In genomic region chr14:22822017-22822618, GRCh38 we compare ENCODE assay signal across 6 cellular contexts. TPM values are rescaled to one million over a fixed set of nuclear protein-coding genes. Genes with fewer than 3 reads are reported as not detected.
A peak's percentile ranks its signal among the peaks of the same experiment; 100 is the strongest.
DNase-seq lines count a peak whose midpoint lies in the region; ATAC-seq, FAIRE-seq and TF ChIP-seq lines count a peak whose summit lies in the region.

No MANE protein-coding gene starts in this region.

- H3K27me3 ChIP-seq in A673 (replicated peaks; ENCODE audit: insufficient read depth, low read depth, low read length, poor library complexity) (no peaks in the 10 kb centered on the region), HepG2 (ENCODE audit: control insufficient read depth in 1 of 2, insufficient read depth in 2 of 2, low read length in 2 of 2) (0 out of 5 replicates have a peak, but pooled peaks cover 0 to 3% of the 10 kb centered on the region in 2 experiments), WERI-Rb-1 (ENCODE audit: insufficient read depth, low read depth, severe bottlenecking) (no peaks in the 10 kb centered on the region)

- H3K9ac ChIP-seq in HepG2 (ENCODE audit: insufficient read depth, low read depth, low read length): no peak overlapping the region

- DNase-seq in A673 (ENCODE audit: low spot score) (no peak), T-cell (no peak), HepG2 (ENCODE audit: low spot score) (no peak), WERI-Rb-1 (no peak), urothelium cell line (ENCODE audit: low spot score) (no peak)

- H3K4me3 Mint-ChIP-seq in T-cell: peak overlapping the region in 2 of 3 donors; percentile 21 to 50

- H3K4me3 ChIP-seq in A673 (ENCODE audit: low read depth, low read length, poor library complexity, severe bottlenecking) (no peak overlapping the region), HepG2 (replicated peaks in 1 of 3; ENCODE audit: insufficient read depth in 1 of 3, low read depth in 2 of 3, low read length in 3 of 3) (peak overlapping the region in 1 of 3 experiments; percentile 30; a peak in 1 of 6 replicates), WERI-Rb-1 (ENCODE audit: low read depth, low read length) (no peak overlapping the region)

- H3K4me1 ChIP-seq in A673 (ENCODE audit: insufficient read depth, low read length, poor library complexity, severe bottlenecking) (peaks cover 25% of the 10 kb centered on the region), HepG2 (ENCODE audit: insufficient read depth, low read length) (peaks cover 67% of the 10 kb centered on the region)

- H3K36me3 Mint-ChIP-seq in T-cell: no peaks in the 10 kb centered on the region

- TF ChIP-seq CTCF in A673 (conservative IDR thresholded peaks at IDR 0.05; ENCODE audit: low read depth, low read length) (no peak), HepG2 (CRISPR knock-in tag; IDR thresholded peaks at IDR 0.05) (no peak), WERI-Rb-1 (IDR thresholded peaks at IDR 0.05; ENCODE audit: low read depth, low read length) (no peak)

- FAIRE-seq in HepG2 (lab: Jason Lieb, UNC) (no peak), urothelium cell line (lab: Jason Lieb, UNC) (no peak)

- H3K9me3 ChIP-seq in A673 (ENCODE audit: low read depth, low read length, poor library complexity, severe bottlenecking) (no peaks in the 10 kb centered on the region), HepG2 (ENCODE audit: low read length) (no peaks in the 10 kb centered on the region), WERI-Rb-1 (ENCODE audit: severe bottlenecking) (no peaks in the 10 kb centered on the region)

- peaks cover 6 to 13% of the 10 kb centered on the region in 2 donors for H3K27me3 Mint-ChIP-seq in T-cell

- no peak overlapping the region for H2AFZ ChIP-seq in HepG2 (ENCODE audit: low read length)

- H3K79me2 ChIP-seq in HepG2 (ENCODE audit: insufficient read depth, low read length): no peaks in the 10 kb centered on the region

- no peak overlapping the region for H3K27ac Mint-ChIP-seq in T-cell

- CTCF ChIA-PET in A673 (lab: Charles Lee) (interaction anchor here (0.6 to 1.9 kb wide), 8 partner anchors 15 to 251 kb away, joined by 3 to 38 read pairs (median 8); partner anchors contain the start of genes AJUBA and MMP14), T-cell (lab: Charles Lee) (interaction anchor here (0.6 to 3.4 kb wide), 24 partner anchors 17 to 973 kb away, joined by 3 to 46 read pairs (median 6); no protein-coding TSS in a partner anchor), HepG2 (lab: Yijun Ruan, JAX; ENCODE audit: low intra/inter-chr PET ratio, low total read pairs) (interaction anchor here (1.0 to 6.1 kb wide), 10 partner anchors 15 to 265 kb away, joined by 3 to 141 read pairs (median 5); no protein-coding TSS in a partner anchor)

- TF ChIP-seq RAD21 in HepG2 (CRISPR knock-in tag; IDR thresholded peaks at IDR 0.05): no peak

- in situ Hi-C loops in HepG2 (cut with HindIII; ENCODE audit: extremely low pct_ligation_motif_present, low pct_unique_long_range_greater_than_20kb): loop anchor here (5.0 kb wide), 1 partner anchor 80 kb away; no protein-coding TSS in a partner anchor

- WGBS in HepG2 (ENCODE audit: low lambda C conversion rate): 86% methylated on average over 34 of the region's 34 CpGs

- ATAC-seq in T-cell (replicated peaks in 1 of 4) (no peak), HepG2 (no peak), HG03565 (IDR thresholded peaks at IDR 0.05; ENCODE audit: unreplicated experiment) (no peak)

- no peaks in the 10 kb centered on the region for H3K9me3 Mint-ChIP-seq in T-cell

- intact Hi-C loops in A673 (cut with micrococcal nuclease; ENCODE audit: unreplicated experiment) (loop anchor here (5.0 kb wide), 2 partner anchors 80 to 160 kb away; partner anchors contain the start of gene AJUBA), HepG2 (cut with micrococcal nuclease; ENCODE audit: unreplicated experiment) (no loop called here)

- H3K4me2 ChIP-seq in HepG2 (ENCODE audit: low read depth, low read length): peak overlapping the region; percentile 60

- no peaks in the 10 kb centered on the region for H4K20me1 ChIP-seq in HepG2 (ENCODE audit: insufficient read depth, low read length)

- POLR2A ChIA-PET in A673 (lab: Charles Lee; ENCODE audit: low non-redundant PET) (no interaction called here), T-cell (lab: Charles Lee) (no interaction called here), HepG2 (lab: Yijun Ruan, JAX) (interaction anchor here (0.6 to 5.0 kb wide), 23 partner anchors 8 to 263 kb away, joined by 3 to 29 read pairs (median 5); partner anchors contain the start of genes DAD1, HAUS4, MMP14 and OXA1L)

- H3K36me3 ChIP-seq in A673 (ENCODE audit: insufficient read depth, low read length, poor library complexity, severe bottlenecking) (no peaks in the 10 kb centered on the region), HepG2 (replicated peaks in 1 of 2; ENCODE audit: control insufficient read depth in 1 of 2, insufficient read depth in 2 of 2, low read length in 2 of 2) (no peaks in the 10 kb centered on the region), WERI-Rb-1 (no peaks in the 10 kb centered on the region)

- BruUV-seq in A673 (replicated peaks; lab: Mats Ljungman, UMichigan) (no TSS peak), HepG2 (replicated peaks; lab: Mats Ljungman, UMichigan) (no TSS peak)

- H3K4me1 Mint-ChIP-seq in T-cell: peaks cover 15 to 22% (median 17%) of the 10 kb centered on the region in 3 donors

- TF ChIP-seq POLR2A in HepG2 (IDR thresholded peaks at IDR 0.05; ENCODE audit: insufficient read depth in 1 of 2, low read depth in 2 of 2, low read length in 2 of 2): no peak

- TF ChIP-seq EP300 in HepG2 (IDR thresholded peaks at IDR 0.05; ENCODE audit: low read depth in 2 of 2, low read length in 2 of 2) (no peak), HepG2 (CRISPR knock-in tag; IDR thresholded peaks at IDR 0.05; ENCODE audit: borderline replicate concordance) (no peak)

- peak overlapping the region; percentile 8 for H3K27ac ChIP-seq in A673 (ENCODE audit: low read depth, low read length, poor library complexity, severe bottlenecking)
- H3K27ac ChIP-seq in HepG2 (ENCODE audit: extremely low read length, insufficient read depth, low read length): no peak overlapping the region
- H3K27ac ChIP-seq in WERI-Rb-1: no peak overlapping the region

RNA-seq across cellular contexts. Expression of gene SLC7A7, which starts 6.9 kb away (rescaled TPM):
- 1.9 and 2.3 TPM in 2 replicates for total RNA-seq in A673 (2021)
- total RNA-seq in T-cell: 1 to 10 TPM in 2 of 5 donors, under 1 TPM in 2, not detected in 1; 0.75 to 1.8 (median 0.98) TPM
- 0.07 and 0.13 TPM in 2 replicates for total RNA-seq in HepG2 (2016; rRNA removed; fragmentation: Illumina TruSeq; extraction: Trizol)
- not detected in 2 replicates for total RNA-seq in HepG2 (2016; cell fraction: cytosol; rRNA removed; fragmentation: Illumina TruSeq; extraction: Trizol; ENCODE audit: low read depth)
- total RNA-seq in HepG2 (2016; cell fraction: insoluble cytoplasmic fraction; rRNA removed; fragmentation: Illumina TruSeq; extraction: Trizol): 0.17 TPM in 1 of 2 replicates, not detected in the other
- total RNA-seq in HepG2 (2016; cell fraction: membrane; rRNA removed; fragmentation: Illumina TruSeq; extraction: Trizol): 0.10 and 0.15 TPM in 2 replicates
- total RNA-seq in HepG2 (2016; cell fraction: nucleus; rRNA removed; fragmentation: Illumina TruSeq; extraction: Trizol): 0.38 TPM in 1 of 2 replicates, not detected in the other
- polyA plus RNA-seq in HepG2 (2011; rRNA removed): 0.63 and 1.1 TPM in 2 replicates
- 0.94 and 1.3 TPM in 2 replicates for polyA plus RNA-seq in HepG2 (2011; cell fraction: cytosol; rRNA removed)
- 2.3 and 2.5 TPM in 2 replicates for polyA plus RNA-seq in HepG2 (2011; cell fraction: nucleus; rRNA removed)
- 1.3 and 1.7 TPM in 2 replicates for polyA plus RNA-seq in HepG2 (2012)
- not detected in 2 replicates for polyA plus RNA-seq in HepG2 (2016; cell fraction: cytosol; fragmentation: Illumina TruSeq; extraction: Trizol; ENCODE audit: low read depth)
- polyA plus RNA-seq in HepG2 (2016; cell fraction: insoluble cytoplasmic fraction; fragmentation: Illumina TruSeq; extraction: Trizol; ENCODE audit: low read depth): 0.19 and 0.40 TPM in 2 replicates
- 0.23 and 0.27 TPM in 2 replicates for polyA plus RNA-seq in HepG2 (2016; cell fraction: membrane; fragmentation: Illumina TruSeq; extraction: Trizol; ENCODE audit: low read depth)
- not detected in 2 replicates for polyA plus RNA-seq in HepG2 (2016; cell fraction: nucleus; fragmentation: Illumina TruSeq; extraction: Trizol; ENCODE audit: insufficient read depth, low read depth)
- polyA minus RNA-seq in HepG2 (2011; rRNA and poly(A)+ RNA removed; ENCODE audit: low replicate concordance): 1.2 and 3.2 TPM in 2 replicates
- 0.44 TPM in 1 of 2 replicates, not detected in the other for polyA minus RNA-seq in HepG2 (2011; cell fraction: cytosol; rRNA and poly(A)+ RNA removed)
- 0.50 and 0.90 TPM in 2 replicates for polyA minus RNA-seq in HepG2 (2011; cell fraction: nucleus; rRNA and poly(A)+ RNA removed)

RNA-seq across cellular contexts. Expression of gene MRPL52, which starts 7.6 kb away (rescaled TPM):
- 169 and 187 TPM in 2 replicates for total RNA-seq in A673 (2021)
- total RNA-seq in T-cell: 10 to 100 TPM; 36.5 to 70.1 (median 62.2) TPM
- 329 and 420 TPM in 2 replicates for total RNA-seq in HepG2 (2016; rRNA removed; fragmentation: Illumina TruSeq; extraction: Trizol)
- total RNA-seq in HepG2 (2016; cell fraction: cytosol; rRNA removed; fragmentation: Illumina TruSeq; extraction: Trizol; ENCODE audit: low read depth): 142 and 155 TPM in 2 replicates
- total RNA-seq in HepG2 (2016; cell fraction: insoluble cytoplasmic fraction; rRNA removed; fragmentation: Illumina TruSeq; extraction: Trizol): 341 and 464 TPM in 2 replicates
- total RNA-seq in HepG2 (2016; cell fraction: membrane; rRNA removed; fragmentation: Illumina TruSeq; extraction: Trizol): 156 and 160 TPM in 2 replicates
- 109 and 136 TPM in 2 replicates for total RNA-seq in HepG2 (2016; cell fraction: nucleus; rRNA removed; fragmentation: Illumina TruSeq; extraction: Trizol)
- 118 and 123 TPM in 2 replicates for polyA plus RNA-seq in HepG2 (2011; rRNA removed)
- 96.8 and 121 TPM in 2 replicates for polyA plus RNA-seq in HepG2 (2011; cell fraction: cytosol; rRNA removed)
- polyA plus RNA-seq in HepG2 (2011; cell fraction: nucleus; rRNA removed): 57.8 and 65.3 TPM in 2 replicates
- polyA plus RNA-seq in HepG2 (2012): 191 and 236 TPM in 2 replicates
- 177 and 226 TPM in 2 replicates for polyA plus RNA-seq in HepG2 (2016; cell fraction: cytosol; fragmentation: Illumina TruSeq; extraction: Trizol; ENCODE audit: low read depth)
- 443 and 518 TPM in 2 replicates for polyA plus RNA-seq in HepG2 (2016; cell fraction: insoluble cytoplasmic fraction; fragmentation: Illumina TruSeq; extraction: Trizol; ENCODE audit: low read depth)
- 154 and 175 TPM in 2 replicates for polyA plus RNA-seq in HepG2 (2016; cell fraction: membrane; fragmentation: Illumina TruSeq; extraction: Trizol; ENCODE audit: low read depth)
- polyA plus RNA-seq in HepG2 (2016; cell fraction: nucleus; fragmentation: Illumina TruSeq; extraction: Trizol; ENCODE audit: insufficient read depth, low read depth): 256 and 271 TPM in 2 replicates
- 17.7 and 30.4 TPM in 2 replicates for polyA minus RNA-seq in HepG2 (2011; rRNA and poly(A)+ RNA removed; ENCODE audit: low replicate concordance)
- polyA minus RNA-seq in HepG2 (2011; cell fraction: cytosol; rRNA and poly(A)+ RNA removed): 72.9 and 76.8 TPM in 2 replicates
- 33.7 and 36.6 TPM in 2 replicates for polyA minus RNA-seq in HepG2 (2011; cell fraction: nucleus; rRNA and poly(A)+ RNA removed)

RNA-seq across cellular contexts. Expression of gene MMP14, which starts 14.3 kb away (rescaled TPM):
- total RNA-seq in A673 (2021) (91.3 and 110 TPM in 2 replicates), T-cell (1 to 10 TPM; 1.9 to 3.7 (median 2.3) TPM), HepG2 (2016; rRNA removed; fragmentation: Illumina TruSeq; extraction: Trizol) (1.6 and 5.2 TPM in 2 replicates)
- 0.20 and 0.44 TPM in 2 replicates for total RNA-seq in HepG2 (2016; cell fraction: cytosol; rRNA removed; fragmentation: Illumina TruSeq; extraction: Trizol; ENCODE audit: low read depth)
- 2.1 and 5.2 TPM in 2 replicates for total RNA-seq in HepG2 (2016; cell fraction: insoluble cytoplasmic fraction; rRNA removed; fragmentation: Illumina TruSeq; extraction: Trizol)
- total RNA-seq in HepG2 (2016; cell fraction: membrane; rRNA removed; fragmentation: Illumina TruSeq; extraction: Trizol): 0.71 and 0.79 TPM in 2 replicates
- total RNA-seq in HepG2 (2016; cell fraction: nucleus; rRNA removed; fragmentation: Illumina TruSeq; extraction: Trizol): 4.6 and 5.5 TPM in 2 replicates
- polyA plus RNA-seq in HepG2 (2011; rRNA removed): 9.8 and 11.3 TPM in 2 replicates
- 5.8 and 6.5 TPM in 2 replicates for polyA plus RNA-seq in HepG2 (2011; cell fraction: cytosol; rRNA removed)
- 25.6 and 29.7 TPM in 2 replicates for polyA plus RNA-seq in HepG2 (2011; cell fraction: nucleus; rRNA removed)
- 4.8 and 11.1 TPM in 2 replicates for polyA plus RNA-seq in HepG2 (2012)
- polyA plus RNA-seq in HepG2 (2016; cell fraction: cytosol; fragmentation: Illumina TruSeq; extraction: Trizol; ENCODE audit: low read depth): 0.14 and 0.26 TPM in 2 replicates
- polyA plus RNA-seq in HepG2 (2016; cell fraction: insoluble cytoplasmic fraction; fragmentation: Illumina TruSeq; extraction: Trizol; ENCODE audit: low read depth): 1.7 and 2.1 TPM in 2 replicates
- polyA plus RNA-seq in HepG2 (2016; cell fraction: membrane; fragmentation: Illumina TruSeq; extraction: Trizol; ENCODE audit: low read depth): 0.27 and 0.44 TPM in 2 replicates
- 9.4 and 10.2 TPM in 2 replicates for polyA plus RNA-seq in HepG2 (2016; cell fraction: nucleus; fragmentation: Illumina TruSeq; extraction: Trizol; ENCODE audit: insufficient read depth, low read depth)
- polyA minus RNA-seq in HepG2 (2011; rRNA and poly(A)+ RNA removed; ENCODE audit: low replicate concordance): 1.4 and 12.3 TPM in 2 replicates
- 2.5 and 3.8 TPM in 2 replicates for polyA minus RNA-seq in HepG2 (2011; cell fraction: cytosol; rRNA and poly(A)+ RNA removed)
- polyA minus RNA-seq in HepG2 (2011; cell fraction: nucleus; rRNA and poly(A)+ RNA removed): 4.5 and 4.8 TPM in 2 replicates

RNA-seq across cellular contexts. Expression of gene LRP10, which starts 49.4 kb away (rescaled TPM):
- total RNA-seq in A673 (2021): 7.8 and 11.8 TPM in 2 replicates
- 100 to 1,000 TPM in 1 of 5 donors, 10 to 100 TPM in 4; 67.0 to 103 (median 89.9) TPM for total RNA-seq in T-cell
- 8.6 and 16.9 TPM in 2 replicates for total RNA-seq in HepG2 (2016; rRNA removed; fragmentation: Illumina TruSeq; extraction: Trizol)
- total RNA-seq in HepG2 (2016; cell fraction: cytosol; rRNA removed; fragmentation: Illumina TruSeq; extraction: Trizol; ENCODE audit: low read depth): 4.6 and 5.4 TPM in 2 replicates
- 8.2 and 17.2 TPM in 2 replicates for total RNA-seq in HepG2 (2016; cell fraction: insoluble cytoplasmic fraction; rRNA removed; fragmentation: Illumina TruSeq; extraction: Trizol)
- 13.8 and 15.6 TPM in 2 replicates for total RNA-seq in HepG2 (2016; cell fraction: membrane; rRNA removed; fragmentation: Illumina TruSeq; extraction: Trizol)
- 15.9 and 21.6 TPM in 2 replicates for total RNA-seq in HepG2 (2016; cell fraction: nucleus; rRNA removed; fragmentation: Illumina TruSeq; extraction: Trizol)
- 45.2 and 80.6 TPM in 2 replicates for polyA plus RNA-seq in HepG2 (2011; rRNA removed)
- 49.4 and 54.8 TPM in 2 replicates for polyA plus RNA-seq in HepG2 (2011; cell fraction: cytosol; rRNA removed)
- 70.7 and 85.9 TPM in 2 replicates for polyA plus RNA-seq in HepG2 (2011; cell fraction: nucleus; rRNA removed)
- polyA plus RNA-seq in HepG2 (2012): 45.8 and 84.6 TPM in 2 replicates
- polyA plus RNA-seq in HepG2 (2016; cell fraction: cytosol; fragmentation: Illumina TruSeq; extraction: Trizol; ENCODE audit: low read depth): 6.5 and 7.4 TPM in 2 replicates
- 8.2 and 10.9 TPM in 2 replicates for polyA plus RNA-seq in HepG2 (2016; cell fraction: insoluble cytoplasmic fraction; fragmentation: Illumina TruSeq; extraction: Trizol; ENCODE audit: low read depth)
- polyA plus RNA-seq in HepG2 (2016; cell fraction: membrane; fragmentation: Illumina TruSeq; extraction: Trizol; ENCODE audit: low read depth): 11.6 and 13.0 TPM in 2 replicates
- 22.9 and 23.5 TPM in 2 replicates for polyA plus RNA-seq in HepG2 (2016; cell fraction: nucleus; fragmentation: Illumina TruSeq; extraction: Trizol; ENCODE audit: insufficient read depth, low read depth)
- polyA minus RNA-seq in HepG2 (2011; rRNA and poly(A)+ RNA removed; ENCODE audit: low replicate concordance): 73.0 and 241 TPM in 2 replicates
- polyA minus RNA-seq in HepG2 (2011; cell fraction: cytosol; rRNA and poly(A)+ RNA removed): 55.0 and 77.3 TPM in 2 replicates
- 23.4 and 37.7 TPM in 2 replicates for polyA minus RNA-seq in HepG2 (2011; cell fraction: nucleus; rRNA and poly(A)+ RNA removed)

RNA-seq across cellular contexts. Expression of gene OXA1L, which starts 55.6 kb away (rescaled TPM):
- total RNA-seq in A673 (2021): 103 and 107 TPM in 2 replicates
- total RNA-seq in T-cell: 100 to 1,000 TPM; 130 to 152 (median 136) TPM
- 216 and 230 TPM in 2 replicates for total RNA-seq in HepG2 (2016; rRNA removed; fragmentation: Illumina TruSeq; extraction: Trizol)
- 92.0 and 105 TPM in 2 replicates for total RNA-seq in HepG2 (2016; cell fraction: cytosol; rRNA removed; fragmentation: Illumina TruSeq; extraction: Trizol; ENCODE audit: low read depth)
- total RNA-seq in HepG2 (2016; cell fraction: insoluble cytoplasmic fraction; rRNA removed; fragmentation: Illumina TruSeq; extraction: Trizol): 222 and 225 TPM in 2 replicates
- total RNA-seq in HepG2 (2016; cell fraction: membrane; rRNA removed; fragmentation: Illumina TruSeq; extraction: Trizol): 260 and 273 TPM in 2 replicates
- 197 and 215 TPM in 2 replicates for total RNA-seq in HepG2 (2016; cell fraction: nucleus; rRNA removed; fragmentation: Illumina TruSeq; extraction: Trizol)
- polyA plus RNA-seq in HepG2 (2011; rRNA removed): 559 and 589 TPM in 2 replicates
- polyA plus RNA-seq in HepG2 (2011; cell fraction: cytosol; rRNA removed): 516 and 523 TPM in 2 replicates
- 726 and 748 TPM in 2 replicates for polyA plus RNA-seq in HepG2 (2011; cell fraction: nucleus; rRNA removed)
- polyA plus RNA-seq in HepG2 (2012): 375 and 450 TPM in 2 replicates
- polyA plus RNA-seq in HepG2 (2016; cell fraction: cytosol; fragmentation: Illumina TruSeq; extraction: Trizol; ENCODE audit: low read depth): 179 and 202 TPM in 2 replicates
- 319 and 338 TPM in 2 replicates for polyA plus RNA-seq in HepG2 (2016; cell fraction: insoluble cytoplasmic fraction; fragmentation: Illumina TruSeq; extraction: Trizol; ENCODE audit: low read depth)
- 363 and 438 TPM in 2 replicates for polyA plus RNA-seq in HepG2 (2016; cell fraction: membrane; fragmentation: Illumina TruSeq; extraction: Trizol; ENCODE audit: low read depth)
- polyA plus RNA-seq in HepG2 (2016; cell fraction: nucleus; fragmentation: Illumina TruSeq; extraction: Trizol; ENCODE audit: insufficient read depth, low read depth): 462 and 464 TPM in 2 replicates
- 284 and 598 TPM in 2 replicates for polyA minus RNA-seq in HepG2 (2011; rRNA and poly(A)+ RNA removed; ENCODE audit: low replicate concordance)
- 252 and 275 TPM in 2 replicates for polyA minus RNA-seq in HepG2 (2011; cell fraction: cytosol; rRNA and poly(A)+ RNA removed)
- 335 and 404 TPM in 2 replicates for polyA minus RNA-seq in HepG2 (2011; cell fraction: nucleus; rRNA and poly(A)+ RNA removed)

Comparison
In these comparisons a context has a peak if more than half of its experiments do, and no peak if none do; other contexts are left out.
1. RNA of gene MMP14, which starts 14.3 kb away (total RNA-seq): 91.3 to 110 TPM in A673; 0.20 to 5.5 TPM in HepG2 and 1.9 to 3.7 TPM in T-cell; every median in the first group is over 10 times any median in the second.